In genomic region chr12:69672195-69672594, GRCh38 we compare ENCODE assay signal across 24 cellular contexts. TPM values are rescaled to one million over a fixed set of nuclear protein-coding genes. Genes with fewer than 3 reads are reported as not detected.
"Had no signal": no experiment of that assay in that cellular context is flagged by ENCODE, and none has a peak within 500 bp of the region (broad histone marks: within the 10 kb centered on the region; RNA-seq: fewer than 3 reads in every experiment).

No MANE protein-coding gene starts in this region.

- H3K9me3 ChIP-seq: esophagus squamous epithelium, mucosa of descending colon, ovary, psoas muscle, sigmoid colon, spleen, thoracic aorta, tibial nerve, upper lobe of right lung, uterus had no signal

- DNase-seq: dermis blood vessel endothelial cell; effector memory CD4-positive, alpha-beta T cell; erythroblast; esophagus squamous epithelium; hypothalamus; immature natural killer cell; mucosa of descending colon; naive thymus-derived CD4-positive, alpha-beta T cell; occipital lobe; ovary; posterior cingulate gyrus; psoas muscle; right cardiac atrium; sigmoid colon; spleen; stimulated activated naive B cell treated with anti-CD40 and anti-IgM and Interleukin-4, amounts not matched to agents 10 μg/mL and 1 μg/mL and 100 μg/mL, for 72 hours; upper lobe of right lung; uterus had no signal

- ATAC-seq: mucosa of descending colon; naive thymus-derived CD4-positive, alpha-beta T cell; psoas muscle; right cardiac atrium; stimulated activated naive B cell treated with anti-CD40 and anti-IgM and Interleukin-4, amounts not matched to agents 10 μg/mL and 1 μg/mL and 100 μg/mL, for 72 hours had no signal

- H3K27ac ChIP-seq: coronary artery, esophagus squamous epithelium, ovary, psoas muscle, sigmoid colon, skin epidermis, spleen, thoracic aorta, tibial nerve, upper lobe of right lung, uterus had no signal

- H3K27me3 ChIP-seq: esophagus squamous epithelium, ovary, sigmoid colon, spleen, tibial nerve, upper lobe of right lung, uterus had no signal

- H3K36me3 ChIP-seq: esophagus squamous epithelium, ovary, sigmoid colon, spleen, thoracic aorta, tibial nerve, upper lobe of right lung, uterus had no signal

- H3K4me3 ChIP-seq: coronary artery, esophagus squamous epithelium, lung, mucosa of descending colon, ovary, psoas muscle, sigmoid colon, skin epidermis, spleen, thoracic aorta, tibial nerve, upper lobe of right lung, uterus had no signal

- H3K4me1 ChIP-seq: esophagus squamous epithelium, psoas muscle, sigmoid colon, spleen, tibial nerve, upper lobe of right lung, uterus had no signal

RNA-seq across cellular contexts. Expression of gene BEST3, which starts 26.9 kb away (rescaled TPM):
- total RNA-seq: esophagus squamous epithelium; naive thymus-derived CD4-positive, alpha-beta T cell; ovary; sigmoid colon; thoracic aorta; tibial nerve; upper lobe of right lung had no signal
- polyA plus RNA-seq: immature natural killer cell; liver; naive thymus-derived CD4-positive, alpha-beta T cell; right cardiac atrium; sigmoid colon; spleen had no signal
